In genomic region chr1:28737245-28738137, GRCh38 we compare ENCODE assay signal across 1 cellular context.
TF ChIP-seq lines count a peak whose summit lies in the region.

No MANE protein-coding gene starts in this region.

TF ChIP-seq in HEK293, 187 proteins besides CTCF, POLR2A, EP300 and RAD21 (continued from another document):
- TF ChIP-seq ZNF121 (tag by site-specific recombination; IDR thresholded peaks at IDR 0.05) (peak; percentile 25; the same call in 1 of the 2 replicates), ZNF843 (tag by site-specific recombination; IDR thresholded peaks at IDR 0.05) (no peak), ZNF239 (tag by site-specific recombination; IDR thresholded peaks at IDR 0.05) (no peak), SP3 (tag by site-specific recombination; IDR thresholded peaks at IDR 0.05) (peak; percentile 33; the same call in 1 of the 2 replicates), YY2 (tag by site-specific recombination; IDR thresholded peaks at IDR 0.05) (no peak), GLIS2 (tag by site-specific recombination; IDR thresholded peaks at IDR 0.05) (peak; percentile 31; the same call in 1 of the 2 replicates), IKZF3 (tag by site-specific recombination; IDR thresholded peaks at IDR 0.05) (0 out of 2 replicates have a peak, but pooled peaks have one; percentile 31), ZNF529 (tag by site-specific recombination; IDR thresholded peaks at IDR 0.05; ENCODE audit: insufficient replicate concordance) (no peak), ZNF48 (tag by site-specific recombination; IDR thresholded peaks at IDR 0.05) (no peak), TRIM28 (IDR thresholded peaks at IDR 0.05; ENCODE audit: borderline replicate concordance, low read length) (peak; percentile 45; the same call in 1 of the 2 replicates), ZNF791 (tag by site-specific recombination; IDR thresholded peaks at IDR 0.05) (no peak), SP2 (tag by site-specific recombination; IDR thresholded peaks at IDR 0.05) (peak; percentile 24), ZNF133 (tag by site-specific recombination; IDR thresholded peaks at IDR 0.05) (no peak), YY1 (tag by site-specific recombination; IDR thresholded peaks at IDR 0.05) (peak; percentile 10; the same call in 1 of the 2 replicates), ZNF658 (tag by site-specific recombination; IDR thresholded peaks at IDR 0.05) (no peak), ZNF366 (tag by site-specific recombination; conservative IDR thresholded peaks at IDR 0.05) (no peak), ZNF660 (tag by site-specific recombination; IDR thresholded peaks at IDR 0.05) (peak; percentile 23; the same call in 1 of the 2 replicates), MYNN (tag by site-specific recombination; IDR thresholded peaks at IDR 0.05; ENCODE audit: borderline replicate concordance) (no peak), ZNF555 (tag by site-specific recombination; conservative IDR thresholded peaks at IDR 0.05) (no peak), KLF16 (tag by site-specific recombination; IDR thresholded peaks at IDR 0.05) (no peak), ZNF10 (tag by site-specific recombination; IDR thresholded peaks at IDR 0.05) (no peak), TCF7L2 (IDR thresholded peaks at IDR 0.05; ENCODE audit: borderline replicate concordance, low read depth, low read length) (peak; percentile 42; the same call in 1 of the 2 replicates), ZNF169 (tag by site-specific recombination; IDR thresholded peaks at IDR 0.05) (no peak), ZNF175 (tag by site-specific recombination; IDR thresholded peaks at IDR 0.05) (no peak), ZNF18 (tag by site-specific recombination; IDR thresholded peaks at IDR 0.05) (no peak), ZNF561 (tag by site-specific recombination; IDR thresholded peaks at IDR 0.05; ENCODE audit: borderline replicate concordance) (0 out of 2 replicates have a peak, but pooled peaks have one; percentile 40), PRDM10 (tag by site-specific recombination; IDR thresholded peaks at IDR 0.05) (peak; percentile 91), ZBTB17 (tag by site-specific recombination; IDR thresholded peaks at IDR 0.05) (peak; percentile 31; the same call in 1 of the 2 replicates)
- TF ChIP-seq, protein P1, sequence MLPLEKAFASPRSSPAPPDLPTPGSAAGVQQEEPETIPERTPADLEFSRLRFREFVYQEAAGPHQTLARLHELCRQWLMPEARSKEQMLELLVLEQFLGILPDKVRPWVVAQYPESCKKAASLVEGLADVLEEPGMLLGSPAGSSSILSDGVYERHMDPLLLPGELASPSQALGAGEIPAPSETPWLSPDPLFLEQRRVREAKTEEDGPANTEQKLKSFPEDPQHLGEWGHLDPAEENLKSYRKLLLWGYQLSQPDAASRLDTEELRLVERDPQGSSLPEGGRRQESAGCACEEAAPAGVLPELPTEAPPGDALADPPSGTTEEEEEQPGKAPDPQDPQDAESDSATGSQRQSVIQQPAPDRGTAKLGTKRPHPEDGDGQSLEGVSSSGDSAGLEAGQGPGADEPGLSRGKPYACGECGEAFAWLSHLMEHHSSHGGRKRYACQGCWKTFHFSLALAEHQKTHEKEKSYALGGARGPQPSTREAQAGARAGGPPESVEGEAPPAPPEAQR (tag by site-specific recombination; IDR thresholded peaks at IDR 0.05): no peak
- TF ChIP-seq, protein P2, sequence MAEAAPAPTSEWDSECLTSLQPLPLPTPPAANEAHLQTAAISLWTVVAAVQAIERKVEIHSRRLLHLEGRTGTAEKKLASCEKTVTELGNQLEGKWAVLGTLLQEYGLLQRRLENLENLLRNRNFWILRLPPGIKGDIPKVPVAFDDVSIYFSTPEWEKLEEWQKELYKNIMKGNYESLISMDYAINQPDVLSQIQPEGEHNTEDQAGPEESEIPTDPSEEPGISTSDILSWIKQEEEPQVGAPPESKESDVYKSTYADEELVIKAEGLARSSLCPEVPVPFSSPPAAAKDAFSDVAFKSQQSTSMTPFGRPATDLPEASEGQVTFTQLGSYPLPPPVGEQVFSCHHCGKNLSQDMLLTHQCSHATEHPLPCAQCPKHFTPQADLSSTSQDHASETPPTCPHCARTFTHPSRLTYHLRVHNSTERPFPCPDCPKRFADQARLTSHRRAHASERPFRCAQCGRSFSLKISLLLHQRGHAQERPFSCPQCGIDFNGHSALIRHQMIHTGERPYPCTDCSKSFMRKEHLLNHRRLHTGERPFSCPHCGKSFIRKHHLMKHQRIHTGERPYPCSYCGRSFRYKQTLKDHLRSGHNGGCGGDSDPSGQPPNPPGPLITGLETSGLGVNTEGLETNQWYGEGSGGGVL (tag by site-specific recombination; IDR thresholded peaks at IDR 0.05): 0 out of 2 replicates have a peak, but pooled peaks have one; percentile 13
- TF ChIP-seq, protein P3, sequence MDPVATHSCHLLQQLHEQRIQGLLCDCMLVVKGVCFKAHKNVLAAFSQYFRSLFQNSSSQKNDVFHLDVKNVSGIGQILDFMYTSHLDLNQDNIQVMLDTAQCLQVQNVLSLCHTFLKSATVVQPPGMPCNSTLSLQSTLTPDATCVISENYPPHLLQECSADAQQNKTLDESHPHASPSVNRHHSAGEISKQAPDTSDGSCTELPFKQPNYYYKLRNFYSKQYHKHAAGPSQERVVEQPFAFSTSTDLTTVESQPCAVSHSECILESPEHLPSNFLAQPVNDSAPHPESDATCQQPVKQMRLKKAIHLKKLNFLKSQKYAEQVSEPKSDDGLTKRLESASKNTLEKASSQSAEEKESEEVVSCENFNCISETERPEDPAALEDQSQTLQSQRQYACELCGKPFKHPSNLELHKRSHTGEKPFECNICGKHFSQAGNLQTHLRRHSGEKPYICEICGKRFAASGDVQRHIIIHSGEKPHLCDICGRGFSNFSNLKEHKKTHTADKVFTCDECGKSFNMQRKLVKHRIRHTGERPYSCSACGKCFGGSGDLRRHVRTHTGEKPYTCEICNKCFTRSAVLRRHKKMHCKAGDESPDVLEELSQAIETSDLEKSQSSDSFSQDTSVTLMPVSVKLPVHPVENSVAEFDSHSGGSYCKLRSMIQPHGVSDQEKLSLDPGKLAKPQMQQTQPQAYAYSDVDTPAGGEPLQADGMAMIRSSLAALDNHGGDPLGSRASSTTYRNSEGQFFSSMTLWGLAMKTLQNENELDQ (tag by site-specific recombination; IDR thresholded peaks at IDR 0.05; ENCODE audit: low read depth): no peak
- TF ChIP-seq, protein P4, sequence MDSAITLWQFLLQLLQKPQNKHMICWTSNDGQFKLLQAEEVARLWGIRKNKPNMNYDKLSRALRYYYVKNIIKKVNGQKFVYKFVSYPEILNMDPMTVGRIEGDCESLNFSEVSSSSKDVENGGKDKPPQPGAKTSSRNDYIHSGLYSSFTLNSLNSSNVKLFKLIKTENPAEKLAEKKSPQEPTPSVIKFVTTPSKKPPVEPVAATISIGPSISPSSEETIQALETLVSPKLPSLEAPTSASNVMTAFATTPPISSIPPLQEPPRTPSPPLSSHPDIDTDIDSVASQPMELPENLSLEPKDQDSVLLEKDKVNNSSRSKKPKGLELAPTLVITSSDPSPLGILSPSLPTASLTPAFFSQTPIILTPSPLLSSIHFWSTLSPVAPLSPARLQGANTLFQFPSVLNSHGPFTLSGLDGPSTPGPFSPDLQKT (IDR thresholded peaks at IDR 0.05; ENCODE audit: borderline replicate concordance, low read depth, low read length): no peak
